8 cellular contexts compared by ENCODE assay signal in the genomic region with DNA sequence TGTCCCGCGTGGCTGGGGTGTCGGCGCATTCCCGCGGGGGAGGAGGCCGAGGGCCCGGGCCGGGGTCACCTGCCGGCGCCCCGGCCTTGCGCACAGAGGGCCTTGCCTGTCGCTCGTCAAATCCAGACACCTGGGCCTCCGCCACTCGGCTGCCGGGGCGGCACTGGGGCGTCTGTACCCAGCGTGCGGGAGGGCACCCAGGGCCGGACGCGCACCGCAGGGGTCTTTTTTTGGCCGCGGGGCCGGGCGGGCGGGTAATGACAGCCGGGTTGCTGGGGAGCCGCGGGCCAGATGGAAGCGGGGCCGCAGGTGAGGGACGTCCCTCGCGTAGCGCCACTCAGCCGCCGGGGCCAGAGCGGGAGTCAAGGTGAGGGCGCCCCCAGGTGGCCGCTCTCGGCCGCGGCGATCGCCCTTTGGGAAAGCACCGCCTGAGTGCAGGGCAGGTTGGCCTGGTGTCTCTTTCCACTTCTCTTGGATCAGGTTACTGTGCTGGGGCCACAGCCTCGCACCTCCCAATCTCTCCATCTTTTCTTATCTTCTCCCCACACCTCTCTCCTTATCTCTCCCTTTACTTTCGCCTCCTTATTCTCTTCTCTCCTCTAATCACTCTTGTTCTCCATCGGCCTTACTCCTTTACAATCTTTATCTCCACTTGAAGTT. TPM values are rescaled to one million over a fixed set of nuclear protein-coding genes. Genes with fewer than 3 reads are reported as not detected.
DNase-seq lines count a peak whose midpoint lies in the region; ATAC-seq, FAIRE-seq and TF ChIP-seq lines count a peak whose summit lies in the region.

No MANE protein-coding gene starts in this region.

- H3K27ac ChIP-seq in AG04450 (ENCODE audit: low read depth, low read length) = no peak overlapping the region
- H3K27ac ChIP-seq in muscle layer of duodenum (ENCODE audit: low read length) = no peak overlapping the region

- H3K27me3 ChIP-seq in AG04450 (ENCODE audit: control insufficient read depth, insufficient read depth, low read length) (no peaks in the 10 kb centered on the region), muscle layer of duodenum (ENCODE audit: low read depth, low read length) (no peaks in the 10 kb centered on the region)

- peak overlapping the region; percentile 54 for H3K4me3 Mint-ChIP-seq in activated T-cell treated with anti-CD3 and anti-CD28 coated beads, Interleukin-2, amount 50 U/mL, for 24 hours

- peaks cover 20 to 26% of the 10 kb centered on the region in 2 donors for H3K36me3 ChIP-seq in muscle layer of duodenum (ENCODE audit: control insufficient read depth in 1 of 2, insufficient read depth in 2 of 2, low read length in 2 of 2)

- H3K4me3 ChIP-seq in AG04450 (ENCODE audit: low read depth, low read length) (peak overlapping the region; percentile 83), muscle layer of duodenum (ENCODE audit: low read depth in 1 of 2, low read length in 2 of 2) (peak overlapping the region; percentile 56 to 60)

- FAIRE-seq in GM19239 (lab: Jason Lieb, UNC) = no peak

- H3K9me3 ChIP-seq in AG04450 (ENCODE audit: control insufficient read depth, insufficient read depth, low read length) (no peaks in the 10 kb centered on the region; the same call in 1 of the 2 replicates), muscle layer of duodenum (ENCODE audit: control insufficient read depth in 1 of 2, low read length in 2 of 2) (no peaks in the 10 kb centered on the region)

- TF ChIP-seq CTCF in AG04450 (IDR thresholded peaks at IDR 0.05; ENCODE audit: low read depth, low read length) = peak; percentile 77

- no peak for DNase-seq in AG04450 (ENCODE audit: low read depth, low spot score)
- DNase-seq in GM19239 (ENCODE audit: insufficient read length, low spot score) = peak; percentile 58
- DNase-seq in NCI-H526 treated with DMSO at 0.1 percent for 48 hours (lab: John Stamatoyannopoulos, UW) = peak; percentile 73
- DNase-seq in activated T-cell treated with anti-CD3 and anti-CD28 coated beads, Interleukin-2, amount 50 U/mL, for 24 hours = peak; percentile 93
- DNase-seq in stimulated activated CD8-positive, alpha-beta memory T cell treated with anti-CD3 and anti-CD28 coated beads, Interleukin-7, amount 100 ng/mL, for 48 hours (ENCODE audit: extremely low read depth in 1 of 2, low read depth in 1 of 2) = peak; percentile 56 to 70

- no peak overlapping the region for H3K27ac Mint-ChIP-seq in activated T-cell treated with anti-CD3 and anti-CD28 coated beads, Interleukin-2, amount 50 U/mL, for 24 hours

- ATAC-seq in esophagus mucosa = peak; percentile 64
- ATAC-seq in GM21825 (IDR thresholded peaks at IDR 0.05; ENCODE audit: unreplicated experiment) = no peak

- H3K36me3 Mint-ChIP-seq in activated T-cell treated with anti-CD3 and anti-CD28 coated beads, Interleukin-2, amount 50 U/mL, for 24 hours (ENCODE audit: low read depth) = no peaks in the 10 kb centered on the region

- peaks cover 11 to 51% of the 10 kb centered on the region in 2 donors for H3K4me1 ChIP-seq in muscle layer of duodenum (ENCODE audit: control insufficient read depth in 1 of 2, insufficient read depth in 2 of 2, low read length in 2 of 2)

- POLR2A ChIA-PET in AG04450 (lab: Yijun Ruan, JAX) = no interaction called here

- CTCF ChIA-PET in AG04450 (lab: Charles Lee) = interaction anchor here (1.2 to 3.3 kb wide), 4 partner anchors 8 to 17 kb away, joined by 4 to 29 read pairs (median 8); no protein-coding TSS in a partner anchor

- peaks cover 29% of the 10 kb centered on the region for H3K4me1 Mint-ChIP-seq in activated T-cell treated with anti-CD3 and anti-CD28 coated beads, Interleukin-2, amount 50 U/mL, for 24 hours (ENCODE audit: low read depth)

- H3K27me3 Mint-ChIP-seq in activated T-cell treated with anti-CD3 and anti-CD28 coated beads, Interleukin-2, amount 50 U/mL, for 24 hours = peaks cover 20% of the 10 kb centered on the region

- no peaks in the 10 kb centered on the region for H3K9me3 Mint-ChIP-seq in activated T-cell treated with anti-CD3 and anti-CD28 coated beads, Interleukin-2, amount 50 U/mL, for 24 hours

RNA-seq across cellular contexts. Expression of a gene that starts 3.5 kb away (rescaled TPM):
- polyA plus RNA-seq in AG04450 (2011; rRNA removed) = 83.0 and 97.6 TPM in 2 replicates
- polyA minus RNA-seq in AG04450 (2011; rRNA and poly(A)+ RNA removed) = 122 and 164 TPM in 2 replicates
- total RNA-seq in esophagus mucosa = 9.3 TPM

RNA-seq across cellular contexts. Expression of a gene that starts 38.7 kb away (rescaled TPM):
- polyA plus RNA-seq in AG04450 (2011; rRNA removed) = 303 and 387 TPM in 2 replicates
- polyA minus RNA-seq in AG04450 (2011; rRNA and poly(A)+ RNA removed) = 165 and 229 TPM in 2 replicates
- 71.7 TPM for total RNA-seq in esophagus mucosa

RNA-seq across cellular contexts. Expression of a gene that starts 45.2 kb away (rescaled TPM):
- 40.8 and 57.2 TPM in 2 replicates for polyA plus RNA-seq in AG04450 (2011; rRNA removed)
- 25.8 and 26.3 TPM in 2 replicates for polyA minus RNA-seq in AG04450 (2011; rRNA and poly(A)+ RNA removed)
- total RNA-seq in esophagus mucosa = 14.6 TPM
